10 cellular contexts compared by ENCODE assay signal in genomic region chr4:2786152-2786671, GRCh38. TPM values are rescaled to one million over a fixed set of nuclear protein-coding genes. Genes with fewer than 3 reads are reported as not detected.
DNase-seq lines count a peak whose midpoint lies in the region; ATAC-seq and TF ChIP-seq lines count a peak whose summit lies in the region.
"Had no signal": no experiment of that assay in that cellular context is flagged by ENCODE, and none has a peak within 500 bp of the region (broad histone marks: within the 10 kb centered on the region; RNA-seq: fewer than 3 reads in every experiment).

No MANE protein-coding gene starts in this region.

- H3K27me3 ChIP-seq in upper lobe of right lung = no peaks in the 10 kb centered on the region
- H3K27me3 ChIP-seq in hepatocyte = no peaks in the 10 kb centered on the region

- intact Hi-C loops in cardiac septum (cut with DNase I) (no loop called here), Right ventricle myocardium inferior (cut with DNase I) (no loop called here), posterior vena cava (cut with DNase I) (no loop called here), upper lobe of right lung (cut with DNase I) (no loop called here)
- intact Hi-C loops in activated T-helper 1 cell treated with anti-CD3 and anti-CD28 coated beads, Interleukin-12 subunit alpha, Interleukin-12 subunit beta, Interleukin-2, Interleukin-4 antibody, amounts not matched to agents 30 ng/mL and 10 ng/mL and 1 ng/mL, durations not matched to agents 14 hours and 24 hours and 36 hours (cut with micrococcal nuclease) = loop anchor here (2.0 kb wide), 1 partner anchor 169 kb away; no protein-coding TSS in a partner anchor

- H3K4me2 ChIP-seq in hepatocyte = no peak overlapping the region

- H3K9me3 ChIP-seq in upper lobe of right lung (no peaks in the 10 kb centered on the region), hepatocyte (ENCODE audit: low read depth) (no peaks in the 10 kb centered on the region)

- TF ChIP-seq CTCF in upper lobe of right lung (IDR thresholded peaks at IDR 0.05) (no peak), hepatocyte (IDR thresholded peaks at IDR 0.05; ENCODE audit: poor library complexity) (no peak)

- H2AFZ ChIP-seq in hepatocyte = no peak overlapping the region

- H3K36me3 Mint-ChIP-seq in activated T-helper 1 cell treated with anti-CD3 and anti-CD28 coated beads, Interleukin-12 subunit alpha, Interleukin-12 subunit beta, Interleukin-2, Interleukin-4 antibody, amounts not matched to agents 30 ng/mL and 10 ng/mL and 1 ng/mL, durations not matched to agents 14 hours and 24 hours and 36 hours (ENCODE audit: low read depth) = no peaks in the 10 kb centered on the region

- no peak for ATAC-seq in Right ventricle myocardium inferior
- no peak for ATAC-seq in upper lobe of right lung

- no peak overlapping the region for H3K4me3 ChIP-seq in upper lobe of right lung
- H3K4me3 ChIP-seq in hepatocyte = no peak overlapping the region

- peak overlapping the region; percentile 92 for H3K27ac Mint-ChIP-seq in activated T-helper 1 cell treated with anti-CD3 and anti-CD28 coated beads, Interleukin-12 subunit alpha, Interleukin-12 subunit beta, Interleukin-2, Interleukin-4 antibody, amounts not matched to agents 30 ng/mL and 10 ng/mL and 1 ng/mL, durations not matched to agents 14 hours and 24 hours and 36 hours

- peaks cover 23% of the 10 kb centered on the region for H3K9me3 Mint-ChIP-seq in activated T-helper 1 cell treated with anti-CD3 and anti-CD28 coated beads, Interleukin-12 subunit alpha, Interleukin-12 subunit beta, Interleukin-2, Interleukin-4 antibody, amounts not matched to agents 30 ng/mL and 10 ng/mL and 1 ng/mL, durations not matched to agents 14 hours and 24 hours and 36 hours

- H3K27ac ChIP-seq in upper lobe of right lung (peak overlapping the region; percentile 17), hepatocyte (no peak overlapping the region)

- WGBS in hepatocyte (ENCODE audit: low lambda C conversion rate, missing lambda C conversion rate) = 94% methylated on average over 7 of the region's 7 CpGs

- H3K36me3 ChIP-seq in upper lobe of right lung (no peaks in the 10 kb centered on the region), hepatocyte (replicated peaks; ENCODE audit: insufficient read depth, low read depth) (no peaks in the 10 kb centered on the region)

- peak overlapping the region; percentile 37 for H3K4me3 Mint-ChIP-seq in activated T-helper 1 cell treated with anti-CD3 and anti-CD28 coated beads, Interleukin-12 subunit alpha, Interleukin-12 subunit beta, Interleukin-2, Interleukin-4 antibody, amounts not matched to agents 30 ng/mL and 10 ng/mL and 1 ng/mL, durations not matched to agents 14 hours and 24 hours and 36 hours

- H3K4me1 ChIP-seq in upper lobe of right lung (peaks cover 17% of the 10 kb centered on the region), hepatocyte (ENCODE audit: insufficient read depth) (no peaks in the 10 kb centered on the region)

- no peaks in the 10 kb centered on the region for H4K20me1 ChIP-seq in hepatocyte (ENCODE audit: insufficient read depth, poor library complexity, severe bottlenecking)

- no peaks in the 10 kb centered on the region for H3K27me3 Mint-ChIP-seq in activated T-helper 1 cell treated with anti-CD3 and anti-CD28 coated beads, Interleukin-12 subunit alpha, Interleukin-12 subunit beta, Interleukin-2, Interleukin-4 antibody, amounts not matched to agents 30 ng/mL and 10 ng/mL and 1 ng/mL, durations not matched to agents 14 hours and 24 hours and 36 hours (ENCODE audit: insufficient read depth)

- peaks cover 43% of the 10 kb centered on the region for H3K4me1 Mint-ChIP-seq in activated T-helper 1 cell treated with anti-CD3 and anti-CD28 coated beads, Interleukin-12 subunit alpha, Interleukin-12 subunit beta, Interleukin-2, Interleukin-4 antibody, amounts not matched to agents 30 ng/mL and 10 ng/mL and 1 ng/mL, durations not matched to agents 14 hours and 24 hours and 36 hours (ENCODE audit: low read depth)

- peak; percentile 47 for DNase-seq in cardiac septum (ENCODE audit: low spot score)
- DNase-seq in Right ventricle myocardium inferior (ENCODE audit: missing footprints) = no peak
- peak; percentile 38 for DNase-seq in activated T-helper 1 cell treated with anti-CD3 and anti-CD28 coated beads, Interleukin-12 subunit alpha, Interleukin-12 subunit beta, Interleukin-2, Interleukin-4 antibody, amounts not matched to agents 30 ng/mL and 10 ng/mL and 1 ng/mL, durations not matched to agents 14 hours and 24 hours and 36 hours (ENCODE audit: low spot score)
- peak; percentile 70 for DNase-seq in posterior vena cava (ENCODE audit: low spot score)
- DNase-seq in upper lobe of right lung = no peak
- no peak for DNase-seq in NCI-H345 (lab: John Stamatoyannopoulos, UW)
- no peak for DNase-seq in C1 segment of cervical spinal cord (lab: John Stamatoyannopoulos, UW)
- DNase-seq in hepatocyte (ENCODE audit: low spot score) = no peak
- DNase-seq: ACHN, NCI-H524 had no signal

- H3K9me2 ChIP-seq in hepatocyte (replicated peaks; ENCODE audit: insufficient read depth) = no peaks in the 10 kb centered on the region

- H3K79me2 ChIP-seq in hepatocyte = no peaks in the 10 kb centered on the region

RNA-seq across cellular contexts. Expression of gene SH3BP2, which starts 6.7 kb away (rescaled TPM):
- 19.1 TPM for total RNA-seq in cardiac septum
- 32.2 TPM for total RNA-seq in Right ventricle myocardium inferior
- total RNA-seq in activated T-helper 1 cell treated with anti-CD3 and anti-CD28 coated beads, Interleukin-12 subunit alpha, Interleukin-12 subunit beta, Interleukin-2, Interleukin-4 antibody, amounts not matched to agents 30 ng/mL and 10 ng/mL and 1 ng/mL, durations not matched to agents 14 hours and 24 hours and 36 hours = 96.7 and 99.7 TPM in 2 replicates
- total RNA-seq in posterior vena cava = 10 to 100 TPM; 47.8 to 52.4 TPM
- 99.0 TPM for total RNA-seq in upper lobe of right lung
- 15.0 and 25.7 TPM in 2 replicates for total RNA-seq in hepatocyte
- 24.3 and 29.6 TPM in 2 replicates for polyA plus RNA-seq in hepatocyte

RNA-seq across cellular contexts. Expression of gene TNIP2, which starts 30.1 kb away (rescaled TPM):
- total RNA-seq in cardiac septum (22.6 TPM), Right ventricle myocardium inferior (29.6 TPM), posterior vena cava (10 to 100 TPM; 25.4 to 29.2 TPM), upper lobe of right lung (43.4 TPM), hepatocyte (38.2 and 42.7 TPM in 2 replicates)
- 96.2 and 98.6 TPM in 2 replicates for total RNA-seq in activated T-helper 1 cell treated with anti-CD3 and anti-CD28 coated beads, Interleukin-12 subunit alpha, Interleukin-12 subunit beta, Interleukin-2, Interleukin-4 antibody, amounts not matched to agents 30 ng/mL and 10 ng/mL and 1 ng/mL, durations not matched to agents 14 hours and 24 hours and 36 hours
- polyA plus RNA-seq in hepatocyte = 43.0 and 50.8 TPM in 2 replicates

RNA-seq across cellular contexts. Expression of gene ADD1, which starts 57.4 kb away (rescaled TPM):
- total RNA-seq in cardiac septum (213 TPM), Right ventricle myocardium inferior (231 TPM), posterior vena cava (100 to 1,000 TPM; 297 to 327 TPM), upper lobe of right lung (286 TPM), hepatocyte (143 and 179 TPM in 2 replicates)
- total RNA-seq in activated T-helper 1 cell treated with anti-CD3 and anti-CD28 coated beads, Interleukin-12 subunit alpha, Interleukin-12 subunit beta, Interleukin-2, Interleukin-4 antibody, amounts not matched to agents 30 ng/mL and 10 ng/mL and 1 ng/mL, durations not matched to agents 14 hours and 24 hours and 36 hours = 200 and 203 TPM in 2 replicates
- 174 and 208 TPM in 2 replicates for polyA plus RNA-seq in hepatocyte

Comparison
In these comparisons a context has a peak if more than half of its experiments do, and no peak if none do; other contexts are left out.
1. DNase-seq: peak in cardiac septum (single experiment), activated T-helper 1 cell treated with anti-CD3 and anti-CD28 coated beads, Interleukin-12 subunit alpha, Interleukin-12 subunit beta, Interleukin-2, Interleukin-4 antibody, amounts not matched to agents 30 ng/mL and 10 ng/mL and 1 ng/mL, durations not matched to agents 14 hours and 24 hours and 36 hours (single experiment) and posterior vena cava (single experiment); none in Right ventricle myocardium inferior (single experiment), upper lobe of right lung (single experiment), NCI-H345 (single experiment), C1 segment of cervical spinal cord (0 of 14) and hepatocyte (single experiment).